In genomic region chr18:46360102-46360699, GRCh38 we compare ENCODE assay signal across 17 cellular contexts.
"Had no signal": no experiment of that assay in that cellular context is flagged by ENCODE, and none has a peak within 500 bp of the region (broad histone marks: within the 10 kb centered on the region; RNA-seq: fewer than 3 reads in every experiment).

No MANE protein-coding gene starts in this region.

- H3K9me3 ChIP-seq: testis had no signal

- H3K4me2 ChIP-seq: hepatocyte had no signal

- H3K4me1 Mint-ChIP-seq: naive thymus-derived CD4-positive, alpha-beta T cell; stimulated activated naive B cell treated with anti-CD40 and anti-IgM and Interleukin-4, amounts not matched to agents 10 μg/mL and 1 μg/mL and 100 μg/mL, for 72 hours; stimulated activated naive CD8-positive, alpha-beta T cell treated with anti-CD3 and anti-CD28 coated beads, Interleukin-15, amount 100 ng/mL, for 72 hours had no signal

- ATAC-seq: foreskin keratinocyte; naive thymus-derived CD4-positive, alpha-beta T cell; psoas muscle; sciatic nerve; stimulated activated naive B cell treated with anti-CD40 and anti-IgM and Interleukin-4, amounts not matched to agents 10 μg/mL and 1 μg/mL and 100 μg/mL, for 72 hours; stimulated activated naive CD8-positive, alpha-beta T cell treated with anti-CD3 and anti-CD28 coated beads, Interleukin-15, amount 100 ng/mL, for 72 hours had no signal

- H3K36me3 Mint-ChIP-seq: naive thymus-derived CD4-positive, alpha-beta T cell had no signal

- H3K27me3 ChIP-seq: foreskin keratinocyte, hepatocyte, testis had no signal

- H3K79me2 ChIP-seq: hepatocyte had no signal

- H3K4me3 ChIP-seq: coronary artery, hepatocyte, psoas muscle, testis had no signal

- H2AFZ ChIP-seq: hepatocyte had no signal

- H3K4me1 ChIP-seq: foreskin keratinocyte, psoas muscle, testis had no signal

- H3K4me3 Mint-ChIP-seq: endodermal cell; naive thymus-derived CD4-positive, alpha-beta T cell; stimulated activated naive B cell treated with anti-CD40 and anti-IgM and Interleukin-4, amounts not matched to agents 10 μg/mL and 1 μg/mL and 100 μg/mL, for 72 hours; stimulated activated naive CD8-positive, alpha-beta T cell treated with anti-CD3 and anti-CD28 coated beads, Interleukin-15, amount 100 ng/mL, for 72 hours had no signal

- H3K27ac ChIP-seq: coronary artery, foreskin keratinocyte, hepatocyte, psoas muscle, testis had no signal

- H3K27me3 Mint-ChIP-seq: naive thymus-derived CD4-positive, alpha-beta T cell; stimulated activated naive CD8-positive, alpha-beta T cell treated with anti-CD3 and anti-CD28 coated beads, Interleukin-15, amount 100 ng/mL, for 72 hours had no signal

- DNase-seq: effector CD4-positive, alpha-beta T cell; endodermal cell; erythroblast; foreskin keratinocyte; kidney glomerular epithelial cell; naive thymus-derived CD4-positive, alpha-beta T cell; psoas muscle; retina; stimulated activated CD4-positive, alpha-beta T cell treated with anti-CD3 and anti-CD28 coated beads, Interleukin-2, amount 100 ng/mL, for 24 hours; stimulated activated CD4-positive, alpha-beta T cell treated with anti-CD3 and anti-CD28 coated beads, Interleukin-4, amount 100 ng/mL, for 4 hours; stimulated activated naive B cell treated with anti-CD40 and anti-IgM and Interleukin-4, amounts not matched to agents 10 μg/mL and 1 μg/mL and 100 μg/mL, for 72 hours; stimulated activated naive CD8-positive, alpha-beta T cell treated with anti-CD3 and anti-CD28 coated beads, Interleukin-15, amount 100 ng/mL, for 72 hours; testis; trophoblast cell had no signal

- H3K27ac Mint-ChIP-seq: endodermal cell; naive thymus-derived CD4-positive, alpha-beta T cell; stimulated activated naive B cell treated with anti-CD40 and anti-IgM and Interleukin-4, amounts not matched to agents 10 μg/mL and 1 μg/mL and 100 μg/mL, for 72 hours; stimulated activated naive CD8-positive, alpha-beta T cell treated with anti-CD3 and anti-CD28 coated beads, Interleukin-15, amount 100 ng/mL, for 72 hours had no signal
